ENCODE assay signal across 8 cellular contexts in genomic region chr9:110623462-110624025, GRCh38. TPM values are rescaled to one million over a fixed set of nuclear protein-coding genes. Genes with fewer than 3 reads are reported as not detected.
DNase-seq lines count a peak whose midpoint lies in the region; ATAC-seq and TF ChIP-seq lines count a peak whose summit lies in the region.

No MANE protein-coding gene starts in this region.

- peak; percentile 72 to 75 for TF ChIP-seq CTCF in GM23338 (conservative IDR thresholded peaks at IDR 0.05; ENCODE audit: low read depth in 2 of 2)
- TF ChIP-seq CTCF in ascending aorta (IDR thresholded peaks at IDR 0.05): peak in 2 of 3 experiments; percentile 72 to 73
- peak; percentile 67 for TF ChIP-seq CTCF in thoracic aorta (IDR thresholded peaks at IDR 0.05)

- no peaks in the 10 kb centered on the region for H3K9me2 ChIP-seq in GM23338 (ENCODE audit: insufficient read depth)

- no peak overlapping the region for H3K4me2 ChIP-seq in GM23338

- H3K4me1 ChIP-seq in GM23338 (ENCODE audit: insufficient read depth) (no peaks in the 10 kb centered on the region), ascending aorta (no peaks in the 10 kb centered on the region), thoracic aorta (ENCODE audit: control insufficient read depth in 1 of 2, low read depth in 2 of 2) (peaks cover 4 to 12% of the 10 kb centered on the region in 2 donors)

- no peak overlapping the region for H3K4me3 Mint-ChIP-seq in GM23338

- no peaks in the 10 kb centered on the region for H3K36me3 ChIP-seq in GM23338 (ENCODE audit: insufficient read depth)
- H3K36me3 ChIP-seq in ascending aorta: no peaks in the 10 kb centered on the region
- no peaks in the 10 kb centered on the region for H3K36me3 ChIP-seq in thoracic aorta

- peak; percentile 53; the same call in 2 of the 3 replicates for ATAC-seq in GM23338
- no peak for ATAC-seq in thoracic aorta (ENCODE audit: insufficient number of reproducible peaks, low FRiP score, low read depth)
- ATAC-seq in HG02840 (IDR thresholded peaks at IDR 0.05; ENCODE audit: low FRiP score, unreplicated experiment): no peak

- H3K4me3 ChIP-seq in GM23338 (no peak overlapping the region), ascending aorta (no peak overlapping the region), thoracic aorta (no peak overlapping the region)

- H3K79me2 ChIP-seq in GM23338 (replicated peaks; ENCODE audit: insufficient read depth): no peaks in the 10 kb centered on the region

- no peaks in the 10 kb centered on the region for H3K27me3 Mint-ChIP-seq in GM23338 (ENCODE audit: insufficient read depth, low read depth, poor library complexity)

- no peaks in the 10 kb centered on the region for H3K9me3 Mint-ChIP-seq in GM23338

- peaks cover 10% of the 10 kb centered on the region for H3K4me1 Mint-ChIP-seq in GM23338

- H3K9me3 ChIP-seq in ascending aorta: no peaks in the 10 kb centered on the region
- H3K9me3 ChIP-seq in thoracic aorta: no peaks in the 10 kb centered on the region

- no peak overlapping the region for H3K27ac Mint-ChIP-seq in GM23338

- H2AFZ ChIP-seq in GM23338: no peak overlapping the region

- intact Hi-C loops in ascending aorta (cut with DNase I): loop anchor here (2.0 to 5.0 kb wide), 5 partner anchors 46 to 441 kb away; partner anchors contain the start of gene SVEP1

- no peaks in the 10 kb centered on the region for H3F3A ChIP-seq in GM23338 (replicated peaks; ENCODE audit: low read depth)

- H4K20me1 ChIP-seq in GM23338 (replicated peaks; ENCODE audit: insufficient read depth): no peaks in the 10 kb centered on the region

- H3K36me3 Mint-ChIP-seq in GM23338 (ENCODE audit: low read depth): no peaks in the 10 kb centered on the region

- H3K27ac ChIP-seq in GM23338 (ENCODE audit: low read depth): no peak overlapping the region
- no peak overlapping the region for H3K27ac ChIP-seq in ascending aorta
- no peak overlapping the region for H3K27ac ChIP-seq in thoracic aorta

- H3K27me3 ChIP-seq in GM23338 (ENCODE audit: insufficient read depth): no peaks in the 10 kb centered on the region
- no peaks in the 10 kb centered on the region for H3K27me3 ChIP-seq in ascending aorta
- no peaks in the 10 kb centered on the region for H3K27me3 ChIP-seq in thoracic aorta (replicated peaks; ENCODE audit: insufficient read depth)

- DNase-seq in DMS79 (lab: John Stamatoyannopoulos, UW) (peak; percentile 8), GM23338 (ENCODE audit: low spot score) (peak; percentile 79), NCI-H2196 (lab: John Stamatoyannopoulos, UW; ENCODE audit: unreplicated experiment) (peak; percentile 60), ascending aorta (ENCODE audit: low spot score in 2 of 2) (no peak), iPS-NIHi7 (ENCODE audit: extremely low spot score) (peak; percentile 47), thoracic aorta (ENCODE audit: low spot score) (no peak)
- no peak for DNase-seq in effector CD8-positive, alpha-beta T cell (lab: John Stamatoyannopoulos, UW)

TF ChIP-seq in GM23338, 12 proteins besides CTCF, POLR2A, EP300 and RAD21:
- TF ChIP-seq ZNF331 (CRISPR knock-in tag; IDR thresholded peaks at IDR 0.05; ENCODE audit: low read depth): no peak
- no peak for TF ChIP-seq NANOG (IDR thresholded peaks at IDR 0.05; ENCODE audit: borderline replicate concordance)
- no peak for TF ChIP-seq POLR2AphosphoS5 (IDR thresholded peaks at IDR 0.05; ENCODE audit: low read depth)
- TF ChIP-seq EZH2phosphoT487 (IDR thresholded peaks at IDR 0.05; ENCODE audit: unreplicated experiment): no peak
- TF ChIP-seq, protein P1, sequence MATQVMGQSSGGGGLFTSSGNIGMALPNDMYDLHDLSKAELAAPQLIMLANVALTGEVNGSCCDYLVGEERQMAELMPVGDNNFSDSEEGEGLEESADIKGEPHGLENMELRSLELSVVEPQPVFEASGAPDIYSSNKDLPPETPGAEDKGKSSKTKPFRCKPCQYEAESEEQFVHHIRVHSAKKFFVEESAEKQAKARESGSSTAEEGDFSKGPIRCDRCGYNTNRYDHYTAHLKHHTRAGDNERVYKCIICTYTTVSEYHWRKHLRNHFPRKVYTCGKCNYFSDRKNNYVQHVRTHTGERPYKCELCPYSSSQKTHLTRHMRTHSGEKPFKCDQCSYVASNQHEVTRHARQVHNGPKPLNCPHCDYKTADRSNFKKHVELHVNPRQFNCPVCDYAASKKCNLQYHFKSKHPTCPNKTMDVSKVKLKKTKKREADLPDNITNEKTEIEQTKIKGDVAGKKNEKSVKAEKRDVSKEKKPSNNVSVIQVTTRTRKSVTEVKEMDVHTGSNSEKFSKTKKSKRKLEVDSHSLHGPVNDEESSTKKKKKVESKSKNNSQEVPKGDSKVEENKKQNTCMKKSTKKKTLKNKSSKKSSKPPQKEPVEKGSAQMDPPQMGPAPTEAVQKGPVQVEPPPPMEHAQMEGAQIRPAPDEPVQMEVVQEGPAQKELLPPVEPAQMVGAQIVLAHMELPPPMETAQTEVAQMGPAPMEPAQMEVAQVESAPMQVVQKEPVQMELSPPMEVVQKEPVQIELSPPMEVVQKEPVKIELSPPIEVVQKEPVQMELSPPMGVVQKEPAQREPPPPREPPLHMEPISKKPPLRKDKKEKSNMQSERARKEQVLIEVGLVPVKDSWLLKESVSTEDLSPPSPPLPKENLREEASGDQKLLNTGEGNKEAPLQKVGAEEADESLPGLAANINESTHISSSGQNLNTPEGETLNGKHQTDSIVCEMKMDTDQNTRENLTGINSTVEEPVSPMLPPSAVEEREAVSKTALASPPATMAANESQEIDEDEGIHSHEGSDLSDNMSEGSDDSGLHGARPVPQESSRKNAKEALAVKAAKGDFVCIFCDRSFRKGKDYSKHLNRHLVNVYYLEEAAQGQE (IDR thresholded peaks at IDR 0.05; ENCODE audit: unreplicated experiment): no peak

RNA-seq across cellular contexts. Expression of gene SVEP1, which starts 44.0 kb away (rescaled TPM):
- total RNA-seq in GM23338 (2014; rRNA removed; shearing (Covaris generic)): 0.50 and 0.63 TPM in 2 replicates
- 0.17 and 0.18 TPM in 2 replicates for polyA plus RNA-seq in GM23338 (2016; fragmentation: Nextera tagmentation; extraction: Ambion mirVana)
- total RNA-seq in ascending aorta (41.8 TPM), thoracic aorta (10 to 100 TPM; 32.0 to 53.6 TPM)

RNA-seq across cellular contexts. Expression of gene MUSK, which starts 45.0 kb away (rescaled TPM):
- not detected in 2 replicates for total RNA-seq in GM23338 (2014; rRNA removed; shearing (Covaris generic))
- polyA plus RNA-seq in GM23338 (2016; fragmentation: Nextera tagmentation; extraction: Ambion mirVana): not detected in 2 replicates
- total RNA-seq in ascending aorta (not detected), thoracic aorta (under 1 TPM in 1 of 2 donors, not detected in 1; 0.71 TPM)

Comparison
In these comparisons a context has a peak if more than half of its experiments do, and no peak if none do; other contexts are left out.
1. DNase-seq: peak in DMS79 (single experiment), GM23338 (single experiment), NCI-H2196 (single experiment) and iPS-NIHi7 (single experiment); none in ascending aorta (0 of 2), thoracic aorta (single experiment) and effector CD8-positive, alpha-beta T cell (single experiment).
2. RNA of gene SVEP1, which starts 44.0 kb away (total RNA-seq): 32.0 to 53.6 TPM in thoracic aorta and 41.8 TPM in ascending aorta (single experiment); 0.50 to 0.63 TPM in GM23338; every median in the first group is over 10 times any median in the second.
3. Peak in every context shown above with its lines, with median percentiles within 50 percentile points of each other: CTCF ChIP-seq.